Comparison of ENCODE assay signal across 1 cellular context in genomic region chr16:24504467-24505345, GRCh38.
TF ChIP-seq lines count a peak whose summit lies in the region.

No MANE protein-coding gene starts in this region.

TF ChIP-seq in K562, 482 proteins besides CTCF, POLR2A, EP300 and RAD21 (continued from another document):
- TF ChIP-seq E2F8 (IDR thresholded peaks at IDR 0.05; ENCODE audit: low read depth, partially characterized antibody) (peak; percentile 40), RCOR1 (IDR thresholded peaks at IDR 0.05; ENCODE audit: borderline replicate concordance in 1 of 2, low read depth in 2 of 2, low read length in 2 of 2) (peak in 1 of 2 experiments; percentile 53; a peak in 1 of 4 replicates), YY1 (IDR thresholded peaks at IDR 0.05; ENCODE audit: borderline replicate concordance in 1 of 3, control insufficient read depth in 1 of 3, extremely low read depth in 1 of 3, insufficient read depth in 3 of 3, insufficient read length in 1 of 3, insufficient replicate concordance in 2 of 3, low read depth in 1 of 3, low read length in 2 of 3) (peak in 1 of 3 experiments; percentile 36), MAZ (CRISPR knock-in tag; conservative IDR thresholded peaks at IDR 0.05 in 1 of 2, IDR thresholded peaks at IDR 0.05 in 1 of 2) (peak in 1 of 2 experiments; percentile 56; a peak in 2 of 4 replicates), BMI1 (IDR thresholded peaks at IDR 0.05; ENCODE audit: low read length) (no peak)
